Comparison of ENCODE assay signal across 9 cellular contexts in genomic region chr1:44655609-44656008, GRCh38. TPM values are rescaled to one million over a fixed set of nuclear protein-coding genes. Genes with fewer than 3 reads are reported as not detected.
DNase-seq lines count a peak whose midpoint lies in the region; ATAC-seq and TF ChIP-seq lines count a peak whose summit lies in the region.
"Had no signal": no experiment of that assay in that cellular context is flagged by ENCODE, and none has a peak within 500 bp of the region (broad histone marks: within the 10 kb centered on the region; RNA-seq: fewer than 3 reads in every experiment).

No MANE protein-coding gene starts in this region.

- peak; percentile 56 for TF ChIP-seq CTCF in KMS-11 (conservative IDR thresholded peaks at IDR 0.05; ENCODE audit: low read depth, low read length)
- peak; percentile 76 for TF ChIP-seq CTCF in liver (IDR thresholded peaks at IDR 0.05; ENCODE audit: low read depth, low read length, missing input control)

- H3K4me3 Mint-ChIP-seq in activated naive CD8-positive, alpha-beta T cell treated with anti-CD3 and anti-CD28 coated beads, Interleukin-2, amount 50 U/mL, for 24 hours = no peak overlapping the region

- DNase-seq in EH (ENCODE audit: low read depth) (peak; percentile 45), GM19238 (ENCODE audit: insufficient read length, low spot score) (no peak)
- no peak for DNase-seq in activated naive CD8-positive, alpha-beta T cell treated with anti-CD3 and anti-CD28 coated beads, Interleukin-2, amount 50 U/mL, for 24 hours
- DNase-seq in activated CD4-positive, alpha-beta T cell treated with anti-CD3 and anti-CD28 coated beads, Interleukin-2, amount 50 U/mL, for 1 hour = no peak

- peaks cover 3% of the 10 kb centered on the region for H3K36me3 Mint-ChIP-seq in activated naive CD8-positive, alpha-beta T cell treated with anti-CD3 and anti-CD28 coated beads, Interleukin-2, amount 50 U/mL, for 24 hours (ENCODE audit: low read depth)

- H3K27me3 Mint-ChIP-seq in activated naive CD8-positive, alpha-beta T cell treated with anti-CD3 and anti-CD28 coated beads, Interleukin-2, amount 50 U/mL, for 24 hours = no peaks in the 10 kb centered on the region

- H3K36me3 ChIP-seq in KMS-11 (ENCODE audit: insufficient read depth) = no peaks in the 10 kb centered on the region
- peaks cover 3 to 16% (median 7%) of the 10 kb centered on the region in 4 donors for H3K36me3 ChIP-seq in liver (ENCODE audit: control insufficient read depth in 4 of 4, insufficient read depth in 3 of 4, low read depth in 1 of 4, low read length in 3 of 4)

- H3K9ac ChIP-seq in KMS-11 (no peak overlapping the region), liver (ENCODE audit: low read depth in 1 of 2, low read length in 2 of 2) (peak overlapping the region in 1 of 2 donors; percentile 44)

- no peak overlapping the region for H3K27ac ChIP-seq in KMS-11
- peak overlapping the region; percentile 32 to 37 for H3K27ac ChIP-seq in liver (ENCODE audit: low read depth in 1 of 2, low read length in 2 of 2)
- H3K27ac ChIP-seq: SJSA1 had no signal

- H3K4me2 ChIP-seq in KMS-11 = no peak overlapping the region

- WGBS in liver = 53% methylated on average over 5 of the region's 5 CpGs

- peak; percentile 79 to 85 for TF ChIP-seq RAD21 in liver (IDR thresholded peaks at IDR 0.05)

- H3K27ac Mint-ChIP-seq in activated naive CD8-positive, alpha-beta T cell treated with anti-CD3 and anti-CD28 coated beads, Interleukin-2, amount 50 U/mL, for 24 hours = no peak overlapping the region

- H3K27me3 ChIP-seq in KMS-11 (ENCODE audit: insufficient read depth, low read depth) (no peaks in the 10 kb centered on the region), liver (ENCODE audit: control insufficient read depth in 4 of 4, insufficient read depth in 4 of 4, low read length in 3 of 4) (no peaks in the 10 kb centered on the region)
- H3K27me3 ChIP-seq: SJSA1 had no signal

- H3K9me3 Mint-ChIP-seq in activated naive CD8-positive, alpha-beta T cell treated with anti-CD3 and anti-CD28 coated beads, Interleukin-2, amount 50 U/mL, for 24 hours = no peaks in the 10 kb centered on the region

- H4K20me1 ChIP-seq in KMS-11 (ENCODE audit: insufficient read depth) = no peaks in the 10 kb centered on the region

- H3K4me1 Mint-ChIP-seq in activated naive CD8-positive, alpha-beta T cell treated with anti-CD3 and anti-CD28 coated beads, Interleukin-2, amount 50 U/mL, for 24 hours = no peaks in the 10 kb centered on the region

- H3K4me3 ChIP-seq in KMS-11 (IDR thresholded peaks at IDR 0.05; ENCODE audit: insufficient read depth, low read depth, low read length) = no peak overlapping the region
- H3K4me3 ChIP-seq in liver (ENCODE audit: low read depth in 1 of 3, low read length in 3 of 3) = no peak overlapping the region
- H3K4me3 ChIP-seq: SJSA1 had no signal

- no peaks in the 10 kb centered on the region for H3K79me2 ChIP-seq in KMS-11 (ENCODE audit: insufficient read depth, low read depth)

- H3K9me3 ChIP-seq in liver (ENCODE audit: control insufficient read depth in 4 of 4, low read length in 3 of 4) = no peaks in the 10 kb centered on the region

- peak; percentile 21 for ATAC-seq in activated naive CD8-positive, alpha-beta T cell treated with anti-CD3 and anti-CD28 coated beads, Interleukin-2, amount 50 U/mL, for 24 hours
- no peak for ATAC-seq in GM18511 (IDR thresholded peaks at IDR 0.05; ENCODE audit: unreplicated experiment)
- ATAC-seq in HG03439 (IDR thresholded peaks at IDR 0.05; ENCODE audit: unreplicated experiment) = no peak

- no peak overlapping the region for H2AFZ ChIP-seq in KMS-11 (ENCODE audit: low read depth)

- H3K4me1 ChIP-seq in KMS-11 (ENCODE audit: low read depth, poor library complexity, severe bottlenecking) (no peaks in the 10 kb centered on the region), liver (ENCODE audit: control insufficient read depth in 4 of 4, insufficient read depth in 4 of 4, low read length in 3 of 4) (peaks cover under 1 to 14% (median 9%) of the 10 kb centered on the region in 4 donors)
- H3K4me1 ChIP-seq: SJSA1 had no signal

TF ChIP-seq in liver, 16 proteins besides CTCF, POLR2A, EP300 and RAD21:
- TF ChIP-seq RXRA (IDR thresholded peaks at IDR 0.05) (peak in 1 of 2 donors; percentile 33), ZBTB33 (IDR thresholded peaks at IDR 0.05) (no peak), HNF4A (conservative IDR thresholded peaks at IDR 0.05) (peak; percentile 51 to 69)

RNA-seq across cellular contexts. Expression of gene TMEM53, which starts 18.7 kb away (rescaled TPM):
- total RNA-seq in liver = 10 to 100 TPM in 1 of 2 donors, 1 to 10 TPM in 1; 9.9 to 23.6 TPM
- 10 to 100 TPM; 35.2 to 89.2 TPM for polyA plus RNA-seq in liver

RNA-seq across cellular contexts. Expression of gene ARMH1, which starts 18.9 kb away (rescaled TPM):
- 10 to 100 TPM in 1 of 2 donors, 1 to 10 TPM in 1; 3.0 to 20.3 TPM for total RNA-seq in liver
- 1 to 10 TPM; 2.2 to 8.0 TPM for polyA plus RNA-seq in liver
- total RNA-seq: SJSA1 had no signal
